Comparison of ENCODE assay signal across 12 cellular contexts in the genomic region with DNA sequence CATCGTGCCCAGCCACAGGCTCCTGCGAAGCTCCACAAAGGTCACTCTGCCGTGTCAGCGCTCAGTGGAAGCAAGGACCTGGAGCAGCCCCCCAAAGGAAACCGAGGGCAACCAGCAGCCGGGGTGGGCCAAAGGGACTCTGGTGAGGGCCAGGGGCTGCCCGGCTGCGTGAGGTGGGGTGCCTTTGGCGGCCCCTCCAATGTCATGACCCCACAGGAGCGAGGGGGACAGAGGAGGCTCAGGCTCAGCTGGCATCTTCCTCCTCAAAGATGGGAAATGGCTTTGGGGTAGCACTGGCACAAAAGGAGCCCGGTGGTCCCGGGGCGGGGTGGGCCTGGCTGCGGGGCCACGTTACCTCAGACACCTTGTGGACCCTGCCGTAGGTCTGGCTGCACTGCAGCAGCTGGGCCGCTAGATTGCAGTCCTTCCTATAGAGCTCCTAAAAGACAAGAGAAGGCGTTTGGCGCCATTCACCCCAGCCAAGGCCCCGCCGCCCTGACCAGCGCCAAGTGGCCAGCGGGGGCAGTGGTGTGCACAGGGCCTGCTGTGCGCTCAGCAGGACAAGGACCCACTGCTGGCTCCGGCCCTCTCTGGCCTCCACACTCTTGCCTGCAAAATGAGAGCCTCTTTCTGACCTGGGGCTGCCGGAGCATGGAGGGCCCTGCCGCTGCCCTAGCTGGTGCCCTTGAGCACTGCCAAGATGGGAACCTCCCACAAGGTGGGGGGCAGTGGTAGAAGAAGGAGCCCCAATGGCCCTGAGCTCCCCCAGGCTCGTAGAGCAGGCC. TPM values are rescaled to one million over a fixed set of nuclear protein-coding genes. Genes with fewer than 3 reads are reported as not detected.
DNase-seq lines count a peak whose midpoint lies in the region; ATAC-seq, FAIRE-seq and TF ChIP-seq lines count a peak whose summit lies in the region.
"Had no signal": no experiment of that assay in that cellular context is flagged by ENCODE, and none has a peak within 500 bp of the region (broad histone marks: within the 10 kb centered on the region; RNA-seq: fewer than 3 reads in every experiment).

No MANE protein-coding gene starts in this region.

- peak overlapping the region; percentile 30; the same call in 1 of the 2 replicates for H3K27ac ChIP-seq in BLaER1
- no peak overlapping the region for H3K27ac ChIP-seq in mesendoderm (ENCODE audit: low read depth, low read length)
- H3K27ac ChIP-seq: transverse colon had no signal

- no peak for ATAC-seq in stimulated activated naive CD8-positive, alpha-beta T cell treated with anti-CD3 and anti-CD28 coated beads, Interleukin-15, amount 100 ng/mL, for 72 hours
- ATAC-seq in GM21786 (IDR thresholded peaks at IDR 0.05; ENCODE audit: unreplicated experiment) (no peak), HG03354 (IDR thresholded peaks at IDR 0.05; ENCODE audit: poor library complexity, severe bottlenecking, unreplicated experiment) (no peak)
- ATAC-seq: activated naive CD4-positive, alpha-beta T cell treated with anti-CD3 and anti-CD28 coated beads, Interleukin-2, amount 50 U/mL, for 72 hours had no signal

- H3K4me2 ChIP-seq in BLaER1, result peak overlapping the region; percentile 9; the same call in 1 of the 2 replicates
- H3K4me2 ChIP-seq in mesendoderm (ENCODE audit: low read length), result no peak overlapping the region

- H2BK120ac ChIP-seq in mesendoderm (ENCODE audit: low read depth, low read length), result no peak overlapping the region

- H4K5ac ChIP-seq in mesendoderm (ENCODE audit: low read length), result no peak overlapping the region

- H3K27me3 Mint-ChIP-seq in stimulated activated naive CD8-positive, alpha-beta T cell treated with anti-CD3 and anti-CD28 coated beads, Interleukin-15, amount 100 ng/mL, for 72 hours, result no peaks in the 10 kb centered on the region

- no peak overlapping the region for H3K4me3 ChIP-seq in BLaER1
- H3K4me3 ChIP-seq in bronchial epithelial cell (ENCODE audit: low read depth, low read length), result no peak overlapping the region
- H3K4me3 ChIP-seq in mesendoderm (ENCODE audit: low read length), result no peak overlapping the region
- H3K4me3 ChIP-seq: transverse colon had no signal

- no peaks in the 10 kb centered on the region for H3K27me3 ChIP-seq in BLaER1
- H3K27me3 ChIP-seq in bronchial epithelial cell (ENCODE audit: control insufficient read depth, insufficient read depth, low read length), result no peaks in the 10 kb centered on the region
- H3K27me3 ChIP-seq in mesendoderm (ENCODE audit: insufficient read depth, low read length, poor library complexity), result no peaks in the 10 kb centered on the region
- H3K27me3 ChIP-seq: transverse colon had no signal

- no peak overlapping the region for H2AK5ac ChIP-seq in mesendoderm (ENCODE audit: low read length)

- H3K18ac ChIP-seq in mesendoderm (ENCODE audit: low read length), result no peak overlapping the region

- H3K4ac ChIP-seq in mesendoderm (ENCODE audit: low read depth, low read length), result no peak overlapping the region

- peak; percentile 56 for DNase-seq in HuH-7 (ENCODE audit: low spot score)
- DNase-seq in bronchial epithelial cell (ENCODE audit: low read depth), result no peak
- peak; percentile 45 for DNase-seq in mesendoderm
- DNase-seq in stimulated activated naive CD8-positive, alpha-beta T cell treated with anti-CD3 and anti-CD28 coated beads, Interleukin-15, amount 100 ng/mL, for 72 hours, result no peak
- DNase-seq in NOMO-1 treated with dmso at 0.1 percent for 144 hours (lab: John Stamatoyannopoulos, UW; ENCODE audit: unreplicated experiment), result no peak
- DNase-seq: NCI-H345 had no signal

- H3K79me1 ChIP-seq in mesendoderm (ENCODE audit: low read length), result no peaks in the 10 kb centered on the region

- H4K8ac ChIP-seq in mesendoderm (ENCODE audit: low read depth, low read length), result no peak overlapping the region

- no peak for FAIRE-seq in bronchial epithelial cell (lab: Jason Lieb, UNC)
- FAIRE-seq: TTC549 had no signal

- no peak overlapping the region for H3K23ac ChIP-seq in mesendoderm (ENCODE audit: low read length)

- H3K4me1 Mint-ChIP-seq in stimulated activated naive CD8-positive, alpha-beta T cell treated with anti-CD3 and anti-CD28 coated beads, Interleukin-15, amount 100 ng/mL, for 72 hours, result no peaks in the 10 kb centered on the region

- no peak overlapping the region for H3K56ac ChIP-seq in mesendoderm (ENCODE audit: low read length)

- no peak overlapping the region for H2BK5ac ChIP-seq in mesendoderm (ENCODE audit: low read length)

- H3K4me1 ChIP-seq in BLaER1 (peaks cover 72% of the 10 kb centered on the region), mesendoderm (ENCODE audit: control insufficient read depth, low read depth, low read length) (no peaks in the 10 kb centered on the region)

- H3K9me3 Mint-ChIP-seq in stimulated activated naive CD8-positive, alpha-beta T cell treated with anti-CD3 and anti-CD28 coated beads, Interleukin-15, amount 100 ng/mL, for 72 hours, result no peaks in the 10 kb centered on the region
- H3K9me3 Mint-ChIP-seq: activated naive CD4-positive, alpha-beta T cell treated with anti-CD3 and anti-CD28 coated beads, Interleukin-2, amount 50 U/mL, for 72 hours had no signal

- H3K4me3 Mint-ChIP-seq in stimulated activated naive CD8-positive, alpha-beta T cell treated with anti-CD3 and anti-CD28 coated beads, Interleukin-15, amount 100 ng/mL, for 72 hours, result no peak overlapping the region

- no peaks in the 10 kb centered on the region for H4K20me1 ChIP-seq in BLaER1

- H3K36me3 ChIP-seq in BLaER1 (no peaks in the 10 kb centered on the region), bronchial epithelial cell (ENCODE audit: control insufficient read depth, insufficient read depth, low read length) (no peaks in the 10 kb centered on the region), mesendoderm (ENCODE audit: control insufficient read depth, insufficient read depth, low read length) (no peaks in the 10 kb centered on the region)
- H3K36me3 ChIP-seq: transverse colon had no signal

- H3K79me2 ChIP-seq in mesendoderm (ENCODE audit: control insufficient read depth, insufficient read depth, low read length), result no peaks in the 10 kb centered on the region

- no peak overlapping the region for H2BK15ac ChIP-seq in mesendoderm (replicated peaks; ENCODE audit: low read depth)

- no peak overlapping the region for H3K27ac Mint-ChIP-seq in stimulated activated naive CD8-positive, alpha-beta T cell treated with anti-CD3 and anti-CD28 coated beads, Interleukin-15, amount 100 ng/mL, for 72 hours
- H3K27ac Mint-ChIP-seq: activated naive CD4-positive, alpha-beta T cell treated with anti-CD3 and anti-CD28 coated beads, Interleukin-2, amount 50 U/mL, for 72 hours had no signal

- no peaks in the 10 kb centered on the region for H3K9me3 ChIP-seq in BLaER1
- H3K9me3 ChIP-seq: transverse colon had no signal

- peak; percentile 6 for TF ChIP-seq CTCF in bronchial epithelial cell (IDR thresholded peaks at IDR 0.05; ENCODE audit: insufficient read depth, low read length, severe bottlenecking)

- WGBS in mesendoderm (ENCODE audit: extremely low coverage, insufficient coverage, low lambda C conversion rate), result no CpG with 5 or more reads among the region's 28 CpGs

- H3K9ac ChIP-seq in BLaER1 (no peak overlapping the region), mesendoderm (ENCODE audit: low read length) (no peak overlapping the region)

RNA-seq across cellular contexts. Expression of a gene that starts 46.9 kb away (rescaled TPM):
- 0.51 and 1.1 TPM in 2 replicates for total RNA-seq in bronchial epithelial cell
- polyA plus RNA-seq in mesendoderm (2013, experiment 1 of 2), result 0.69 TPM
- polyA plus RNA-seq in mesendoderm (2013, experiment 2 of 2), result 0.81 TPM

Comparison
In these comparisons a context has a peak if more than half of its experiments do, and no peak if none do; other contexts are left out.
1. DNase-seq: peak in HuH-7 (single experiment) and mesendoderm (single experiment); none in bronchial epithelial cell (single experiment), stimulated activated naive CD8-positive, alpha-beta T cell treated with anti-CD3 and anti-CD28 coated beads, Interleukin-15, amount 100 ng/mL, for 72 hours (0 of 2) and NOMO-1 treated with dmso at 0.1 percent for 144 hours (single experiment).